16 cellular contexts compared by ENCODE assay signal in genomic region chr17:66450857-66451158, GRCh38.
DNase-seq lines count a peak whose midpoint lies in the region; ATAC-seq and TF ChIP-seq lines count a peak whose summit lies in the region.
"Had no signal": no experiment of that assay in that cellular context is flagged by ENCODE, and none has a peak within 500 bp of the region (broad histone marks: within the 10 kb centered on the region; RNA-seq: fewer than 3 reads in every experiment).

No MANE protein-coding gene starts in this region.

- no peak overlapping the region for H3K4me2 ChIP-seq in SK-N-SH
- H3K4me2 ChIP-seq: PC-9 had no signal

- no peak for TF ChIP-seq RAD21 in SK-N-SH (IDR thresholded peaks at IDR 0.05; ENCODE audit: low read length)

- peaks cover 49% of the 10 kb centered on the region for H4K20me1 ChIP-seq in SK-N-SH (ENCODE audit: insufficient read depth)

- H3K4me1 ChIP-seq in SK-N-SH (ENCODE audit: control insufficient read depth in 1 of 2, insufficient read depth in 2 of 2, low read depth in 1 of 2, low read length in 1 of 2), result peaks cover 14 to 26% of the 10 kb centered on the region in 2 experiments; a peak in 3 of 4 replicates
- H3K4me1 ChIP-seq: HAP-1 had no signal

- no peak overlapping the region for H3K4me3 ChIP-seq in SK-N-SH (ENCODE audit: low read depth in 2 of 2, low read length in 1 of 2)
- H3K4me3 ChIP-seq: GM12878, HAP-1, PC-9 had no signal

- ATAC-seq in SK-N-SH treated with all-trans-retinoic acid at 6 μM for 48 hours (no peak), HG03378 (IDR thresholded peaks at IDR 0.05; ENCODE audit: unreplicated experiment) (no peak)
- peak; percentile 43 to 65 for ATAC-seq in activated naive CD4-positive, alpha-beta T cell treated with anti-CD3 and anti-CD28 coated beads, Interleukin-2, amount 50 U/mL, for 72 hours
- ATAC-seq in stimulated activated naive CD8-positive, alpha-beta T cell treated with anti-CD3 and anti-CD28 coated beads, Interleukin-15, amount 100 ng/mL, for 72 hours, result peak; percentile 66
- ATAC-seq: GM12878 had no signal

- H3F3A ChIP-seq in SK-N-SH (replicated peaks; ENCODE audit: insufficient read depth), result peaks cover 25% of the 10 kb centered on the region

- peaks cover 4 to 51% of the 10 kb centered on the region in 2 donors for H3K36me3 Mint-ChIP-seq in activated naive CD4-positive, alpha-beta T cell treated with anti-CD3 and anti-CD28 coated beads, Interleukin-2, amount 50 U/mL, for 72 hours
- H3K36me3 Mint-ChIP-seq in activated T-helper 1 cell treated with anti-CD3 and anti-CD28 coated beads, Interleukin-12 subunit alpha, Interleukin-12 subunit beta, Interleukin-2, Interleukin-4 antibody, amounts not matched to agents 30 ng/mL and 10 ng/mL and 1 ng/mL, durations not matched to agents 14 hours and 24 hours and 36 hours (ENCODE audit: low read depth), result peaks cover 31% of the 10 kb centered on the region

- no peak overlapping the region for H3K9ac ChIP-seq in SK-N-SH

- H2AFZ ChIP-seq in SK-N-SH (ENCODE audit: low read depth), result no peak overlapping the region
- H2AFZ ChIP-seq: PC-9 had no signal

- POLR2A ChIA-PET in SK-N-SH (lab: Yijun Ruan, JAX), result no interaction called here

- H3K9me3 Mint-ChIP-seq in activated naive CD4-positive, alpha-beta T cell treated with anti-CD3 and anti-CD28 coated beads, Interleukin-2, amount 50 U/mL, for 72 hours, result peaks cover 0 to 14% of the 10 kb centered on the region in 2 donors
- H3K9me3 Mint-ChIP-seq in activated T-helper 1 cell treated with anti-CD3 and anti-CD28 coated beads, Interleukin-12 subunit alpha, Interleukin-12 subunit beta, Interleukin-2, Interleukin-4 antibody, amounts not matched to agents 30 ng/mL and 10 ng/mL and 1 ng/mL, durations not matched to agents 14 hours and 24 hours and 36 hours, result peaks cover 13% of the 10 kb centered on the region
- H3K9me3 Mint-ChIP-seq in stimulated activated naive CD8-positive, alpha-beta T cell treated with anti-CD3 and anti-CD28 coated beads, Interleukin-15, amount 100 ng/mL, for 72 hours, result peaks cover 4 to 11% of the 10 kb centered on the region in 2 donors

- no peak for TF ChIP-seq EP300 in SK-N-SH (IDR thresholded peaks at IDR 0.05; ENCODE audit: borderline replicate concordance in 1 of 2, low read depth in 1 of 2, low read length in 1 of 2)

- no peaks in the 10 kb centered on the region for H3K9me2 ChIP-seq in SK-N-SH

- H3K27ac Mint-ChIP-seq in activated naive CD4-positive, alpha-beta T cell treated with anti-CD3 and anti-CD28 coated beads, Interleukin-2, amount 50 U/mL, for 72 hours, result peak overlapping the region in 1 of 2 donors; percentile 3
- H3K27ac Mint-ChIP-seq in activated T-helper 1 cell treated with anti-CD3 and anti-CD28 coated beads, Interleukin-12 subunit alpha, Interleukin-12 subunit beta, Interleukin-2, Interleukin-4 antibody, amounts not matched to agents 30 ng/mL and 10 ng/mL and 1 ng/mL, durations not matched to agents 14 hours and 24 hours and 36 hours, result peak overlapping the region; percentile 36
- no peak overlapping the region for H3K27ac Mint-ChIP-seq in stimulated activated naive CD8-positive, alpha-beta T cell treated with anti-CD3 and anti-CD28 coated beads, Interleukin-15, amount 100 ng/mL, for 72 hours

- peak overlapping the region; percentile 24 to 39; a peak in 2 of 4 replicates for H3K27ac ChIP-seq in SK-N-SH (ENCODE audit: low read depth in 2 of 2, low read length in 1 of 2)
- H3K27ac ChIP-seq: 22Rv1, PC-9 had no signal

- H3K36me3 ChIP-seq in SK-N-SH (replicated peaks in 1 of 2; ENCODE audit: control insufficient read depth in 1 of 2, insufficient read depth in 2 of 2, low read length in 1 of 2), result peaks cover 6 to 11% of the 10 kb centered on the region in 2 experiments
- H3K36me3 ChIP-seq: HAP-1 had no signal

- CTCF ChIA-PET in SK-N-SH (lab: Yijun Ruan, JAX), result interaction anchor here (0.6 to 2.0 kb wide), 5 partner anchors 9 to 249 kb away, joined by 3 to 9 read pairs (median 3); no protein-coding TSS in a partner anchor

- no peaks in the 10 kb centered on the region for H3K27me3 Mint-ChIP-seq in activated T-helper 1 cell treated with anti-CD3 and anti-CD28 coated beads, Interleukin-12 subunit alpha, Interleukin-12 subunit beta, Interleukin-2, Interleukin-4 antibody, amounts not matched to agents 30 ng/mL and 10 ng/mL and 1 ng/mL, durations not matched to agents 14 hours and 24 hours and 36 hours (ENCODE audit: insufficient read depth)
- no peaks in the 10 kb centered on the region for H3K27me3 Mint-ChIP-seq in stimulated activated naive CD8-positive, alpha-beta T cell treated with anti-CD3 and anti-CD28 coated beads, Interleukin-15, amount 100 ng/mL, for 72 hours

- DNase-seq in SK-N-SH (no peak), ecto neural progenitor cell (ENCODE audit: low spot score) (no peak)
- no peak for DNase-seq in activated naive CD4-positive, alpha-beta T cell treated with anti-CD3 and anti-CD28 coated beads, Interleukin-2, amount 50 U/mL, for 72 hours (ENCODE audit: low spot score in 2 of 2)
- DNase-seq in activated naive CD4-positive, alpha-beta T cell treated with anti-CD3 and anti-CD28 coated beads, Interleukin-2, amount 50 U/mL, for 16 hours, result no peak
- no peak for DNase-seq in activated T-helper 1 cell treated with anti-CD3 and anti-CD28 coated beads, Interleukin-12 subunit alpha, Interleukin-12 subunit beta, Interleukin-2, Interleukin-4 antibody, amounts not matched to agents 30 ng/mL and 10 ng/mL and 1 ng/mL, durations not matched to agents 14 hours and 24 hours and 36 hours (ENCODE audit: low spot score)
- DNase-seq in stimulated activated naive CD8-positive, alpha-beta T cell treated with anti-CD3 and anti-CD28 coated beads, Interleukin-15, amount 100 ng/mL, for 72 hours, result no peak
- DNase-seq: NCI-H1092, NCI-H345, NCI-H526 treated with DMSO at 0.1 percent for 48 hours, PC-9 had no signal

- intact Hi-C loops in activated T-helper 1 cell treated with anti-CD3 and anti-CD28 coated beads, Interleukin-12 subunit alpha, Interleukin-12 subunit beta, Interleukin-2, Interleukin-4 antibody, amounts not matched to agents 30 ng/mL and 10 ng/mL and 1 ng/mL, durations not matched to agents 14 hours and 24 hours and 36 hours (cut with micrococcal nuclease), result no loop called here

- H3K4me1 Mint-ChIP-seq in activated T-helper 1 cell treated with anti-CD3 and anti-CD28 coated beads, Interleukin-12 subunit alpha, Interleukin-12 subunit beta, Interleukin-2, Interleukin-4 antibody, amounts not matched to agents 30 ng/mL and 10 ng/mL and 1 ng/mL, durations not matched to agents 14 hours and 24 hours and 36 hours (ENCODE audit: low read depth), result peaks cover 42% of the 10 kb centered on the region
- peaks cover 72% of the 10 kb centered on the region for H3K4me1 Mint-ChIP-seq in stimulated activated naive CD8-positive, alpha-beta T cell treated with anti-CD3 and anti-CD28 coated beads, Interleukin-15, amount 100 ng/mL, for 72 hours

- peaks cover 100% of the 10 kb centered on the region for H3K79me2 ChIP-seq in SK-N-SH (ENCODE audit: insufficient read depth)

- no peaks in the 10 kb centered on the region for H3K9me3 ChIP-seq in SK-N-SH
- H3K9me3 ChIP-seq: HAP-1 had no signal

- H3K4me3 Mint-ChIP-seq in activated T-helper 1 cell treated with anti-CD3 and anti-CD28 coated beads, Interleukin-12 subunit alpha, Interleukin-12 subunit beta, Interleukin-2, Interleukin-4 antibody, amounts not matched to agents 30 ng/mL and 10 ng/mL and 1 ng/mL, durations not matched to agents 14 hours and 24 hours and 36 hours, result peak overlapping the region; percentile 46
- peak overlapping the region in 1 of 2 donors; percentile 30 for H3K4me3 Mint-ChIP-seq in stimulated activated naive CD8-positive, alpha-beta T cell treated with anti-CD3 and anti-CD28 coated beads, Interleukin-15, amount 100 ng/mL, for 72 hours
- H3K4me3 Mint-ChIP-seq: CD14-positive monocyte had no signal

- H3K27me3 ChIP-seq in SK-N-SH (ENCODE audit: insufficient read depth), result no peaks in the 10 kb centered on the region

- TF ChIP-seq CTCF in SK-N-SH (IDR thresholded peaks at IDR 0.05), result no peak

TF ChIP-seq in SK-N-SH, 30 proteins besides CTCF, POLR2A, EP300 and RAD21 (continues in another document):
- TF ChIP-seq GATA2 (CRISPR knock-in tag; IDR thresholded peaks at IDR 0.05) (no peak), YY1 (IDR thresholded peaks at IDR 0.05; ENCODE audit: low read depth) (no peak), CHD2 (IDR thresholded peaks at IDR 0.05; ENCODE audit: low read length, partially characterized antibody) (no peak), TCF12 (IDR thresholded peaks at IDR 0.05) (no peak), NFIC (IDR thresholded peaks at IDR 0.05; ENCODE audit: borderline replicate concordance) (no peak), PBX3 (IDR thresholded peaks at IDR 0.05) (no peak), FOXJ3 (CRISPR knock-in tag; IDR thresholded peaks at IDR 0.05) (no peak), NRF1 (IDR thresholded peaks at IDR 0.05; ENCODE audit: low read depth, low read length) (no peak)

TF ChIP-seq in SK-N-SH treated with all-trans-retinoic acid at 6 μM for 48 hours, 23 proteins besides CTCF, POLR2A, EP300 and RAD21 (continues in another document):
- no peak for TF ChIP-seq PPARA (CRISPR knock-in tag; IDR thresholded peaks at IDR 0.05; ENCODE audit: borderline replicate concordance)
- no peak for TF ChIP-seq SNAI2 (CRISPR knock-in tag; IDR thresholded peaks at IDR 0.05)
- TF ChIP-seq POU6F1 (CRISPR knock-in tag; IDR thresholded peaks at IDR 0.05; ENCODE audit: borderline replicate concordance, low read depth), result no peak
- TF ChIP-seq TCF4 (CRISPR knock-in tag; IDR thresholded peaks at IDR 0.05; ENCODE audit: borderline replicate concordance), result no peak
- TF ChIP-seq GLIS3 (CRISPR knock-in tag; IDR thresholded peaks at IDR 0.05), result no peak

Comparison
In these comparisons a context has a peak if more than half of its experiments do, and no peak if none do; other contexts are left out.
1. ATAC-seq: peak in activated naive CD4-positive, alpha-beta T cell treated with anti-CD3 and anti-CD28 coated beads, Interleukin-2, amount 50 U/mL, for 72 hours (2 of 2) and stimulated activated naive CD8-positive, alpha-beta T cell treated with anti-CD3 and anti-CD28 coated beads, Interleukin-15, amount 100 ng/mL, for 72 hours (single experiment); none in SK-N-SH treated with all-trans-retinoic acid at 6 μM for 48 hours (single experiment) and HG03378 (single experiment).